Comparison of ENCODE assay signal across 8 cellular contexts in genomic region chr4:185039508-185040273, GRCh38. TPM values are rescaled to one million over a fixed set of nuclear protein-coding genes. Genes with fewer than 3 reads are reported as not detected.
DNase-seq lines count a peak whose midpoint lies in the region; ATAC-seq and TF ChIP-seq lines count a peak whose summit lies in the region.

No MANE protein-coding gene starts in this region.

- no peaks in the 10 kb centered on the region for H3K4me1 Mint-ChIP-seq in nephron progenitor cell

- TF ChIP-seq CTCF in AG09309 (IDR thresholded peaks at IDR 0.05; ENCODE audit: control insufficient read depth, insufficient read depth, low read depth, low read length, missing control alignments) (peak; percentile 80), nephron progenitor cell (IDR thresholded peaks at IDR 0.05) (peak; percentile 77)

- H3K4me3 ChIP-seq in AG09309 (ENCODE audit: control insufficient read depth, low read depth, low read length): no peak overlapping the region

- H3K4me3 Mint-ChIP-seq in nephron progenitor cell: no peak overlapping the region

- peaks cover 26% of the 10 kb centered on the region for H3K27me3 Mint-ChIP-seq in nephron progenitor cell (ENCODE audit: low read depth, poor library complexity)

- no peaks in the 10 kb centered on the region for H3K36me3 Mint-ChIP-seq in nephron progenitor cell (ENCODE audit: low read depth)

- ATAC-seq in GM18502 (IDR thresholded peaks at IDR 0.05; ENCODE audit: poor library complexity, unreplicated experiment): peak; percentile 78
- peak; percentile 74 for ATAC-seq in HG03159 (IDR thresholded peaks at IDR 0.05; ENCODE audit: unreplicated experiment)

- peak; percentile 10 for DNase-seq in AG09309 (ENCODE audit: low read depth)
- peak; percentile 1 for DNase-seq in NCI-H774 (lab: John Stamatoyannopoulos, UW)
- DNase-seq in activated CD8-positive, alpha-beta memory T cell treated with anti-CD3 and anti-CD28 coated beads, Interleukin-2, amount 50 U/mL, for 1 hour (ENCODE audit: extremely low read depth): peak; percentile 10
- DNase-seq in erythroblast (lab: John Stamatoyannopoulos, UW): peak; percentile 71 to 84
- peak; percentile 51 for DNase-seq in nephron progenitor cell
- peak; percentile 55 for DNase-seq in ureter (ENCODE audit: low spot score)

- H3K9me3 Mint-ChIP-seq in nephron progenitor cell: peaks cover 30% of the 10 kb centered on the region

- peak; percentile 24 for TF ChIP-seq POLR2A in erythroblast (IDR thresholded peaks at IDR 0.05; ENCODE audit: low read length)

- H3K27ac Mint-ChIP-seq in nephron progenitor cell: no peak overlapping the region

RNA-seq across cellular contexts. Expression of gene HELT, which starts 21.4 kb away (rescaled TPM):
- total RNA-seq in ureter: not detected

Comparison
In these comparisons a context has a peak if more than half of its experiments do, and no peak if none do; other contexts are left out.
1. DNase-seq: peak in every context shown above with its lines; median percentile 78 in erythroblast; 55 in ureter; 51 in nephron progenitor cell; 10 in AG09309; 10 in activated CD8-positive, alpha-beta memory T cell treated with anti-CD3 and anti-CD28 coated beads, Interleukin-2, amount 50 U/mL, for 1 hour; 1 in NCI-H774.